Comparison of ENCODE assay signal across 14 cellular contexts in the genomic region with DNA sequence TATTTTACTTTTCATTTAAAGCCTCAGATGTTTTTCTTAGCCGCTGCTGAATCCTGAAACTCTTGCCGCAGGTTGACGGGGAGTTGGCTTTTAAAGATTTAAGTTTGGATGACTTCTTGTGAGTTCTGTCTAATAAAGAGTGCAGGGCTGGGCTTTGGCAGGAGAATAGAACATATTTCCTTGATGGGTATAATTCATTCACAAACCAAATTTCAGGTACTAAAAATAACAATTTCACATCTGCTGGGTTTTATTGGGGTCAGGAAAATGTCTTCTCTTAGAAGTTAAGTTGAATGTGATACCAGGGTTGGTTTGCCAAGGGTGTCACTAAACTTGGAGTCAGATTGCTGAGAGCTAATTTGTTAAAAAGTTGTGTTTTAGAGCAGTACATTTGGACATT. TPM values are rescaled to one million over a fixed set of nuclear protein-coding genes. Genes with fewer than 3 reads are reported as not detected.
DNase-seq lines count a peak whose midpoint lies in the region; ATAC-seq and TF ChIP-seq lines count a peak whose summit lies in the region.
"Had no signal": no experiment of that assay in that cellular context is flagged by ENCODE, and none has a peak within 500 bp of the region (broad histone marks: within the 10 kb centered on the region; RNA-seq: fewer than 3 reads in every experiment).

No MANE protein-coding gene starts in this region.

- no peaks in the 10 kb centered on the region for H3K9me3 ChIP-seq in gastroesophageal sphincter

- peaks cover 2 to 87% (median 47%) of the 10 kb centered on the region in 3 donors for H3K4me1 ChIP-seq in gastroesophageal sphincter

- peak overlapping the region in 1 of 2 donors; percentile 27 for H3K4me3 ChIP-seq in gastroesophageal sphincter
- H3K4me3 ChIP-seq: lung had no signal

- no peak for DNase-seq in activated CD4-positive, alpha-beta T cell treated with anti-CD3 and anti-CD28 coated beads for 36 hours
- no peak for DNase-seq in activated CD4-positive, alpha-beta T cell treated with anti-CD3 and anti-CD28 coated beads for 1 hour
- no peak for DNase-seq in stimulated activated effector memory CD8-positive, alpha-beta T cell treated with anti-CD3 and anti-CD28 coated beads, Interleukin-12 subunit alpha, Interleukin-12 subunit beta, amount 100 ng/mL, for 72 hours (ENCODE audit: low spot score in 2 of 2)
- DNase-seq in NCI-H1092 treated with DMSO at 0.1 percent for 48 hours (lab: John Stamatoyannopoulos, UW) (no peak), DMS53 (lab: John Stamatoyannopoulos, UW) (no peak)
- DNase-seq: brain microvascular endothelial cell; GF-D8; NCI-H1694; RPMI8226; stimulated activated CD4-positive, alpha-beta T cell treated with anti-CD3 and anti-CD28 coated beads, Interleukin-15, amount 100 ng/mL, for 24 hours had no signal

- H3K27ac Mint-ChIP-seq in activated CD4-positive, alpha-beta T cell treated with anti-CD3 and anti-CD28 coated beads for 36 hours, result peak overlapping the region; percentile 44
- H3K27ac Mint-ChIP-seq in stimulated activated effector memory CD8-positive, alpha-beta T cell treated with anti-CD3 and anti-CD28 coated beads, Interleukin-12 subunit alpha, Interleukin-12 subunit beta, amount 100 ng/mL, for 72 hours, result peak overlapping the region; percentile 50

- intact Hi-C loops in activated CD4-positive, alpha-beta T cell treated with anti-CD3 and anti-CD28 coated beads for 36 hours (cut with DNase I, micrococcal nuclease), result no loop called here

- POLR2A ChIA-PET in activated CD4-positive, alpha-beta T cell treated with anti-CD3 and anti-CD28 coated beads for 36 hours (lab: Charles Lee), result no interaction called here

- no peak for TF ChIP-seq POLR2A in gastroesophageal sphincter (IDR thresholded peaks at IDR 0.05)

- H3K4me1 Mint-ChIP-seq in activated CD4-positive, alpha-beta T cell treated with anti-CD3 and anti-CD28 coated beads for 36 hours, result peaks cover 54% of the 10 kb centered on the region
- peaks cover 39% of the 10 kb centered on the region for H3K4me1 Mint-ChIP-seq in stimulated activated effector memory CD8-positive, alpha-beta T cell treated with anti-CD3 and anti-CD28 coated beads, Interleukin-12 subunit alpha, Interleukin-12 subunit beta, amount 100 ng/mL, for 72 hours

- ATAC-seq in activated CD4-positive, alpha-beta T cell treated with anti-CD3 and anti-CD28 coated beads for 36 hours, result no peak
- no peak; the same call in 2 of the 3 replicates for ATAC-seq in SK-N-SH treated with all-trans-retinoic acid at 6 μM for 48 hours
- ATAC-seq in gastroesophageal sphincter, result no peak
- ATAC-seq in stimulated activated effector memory CD8-positive, alpha-beta T cell treated with anti-CD3 and anti-CD28 coated beads, Interleukin-12 subunit alpha, Interleukin-12 subunit beta, amount 100 ng/mL, for 72 hours, result no peak
- ATAC-seq in HG02759 (IDR thresholded peaks at IDR 0.05; ENCODE audit: unreplicated experiment), result no peak

- CTCF ChIA-PET in activated CD4-positive, alpha-beta T cell treated with anti-CD3 and anti-CD28 coated beads for 36 hours (lab: Charles Lee), result interaction anchor here (0.6 to 3.2 kb wide), 3 partner anchors 32 to 63 kb away, joined by 3 to 11 read pairs (median 5); no protein-coding TSS in a partner anchor

- H3K27ac ChIP-seq in gastroesophageal sphincter, result peak overlapping the region; percentile 40 to 78 (median 64)
- H3K27ac ChIP-seq: brain microvascular endothelial cell had no signal

- TF ChIP-seq CTCF in gastroesophageal sphincter (IDR thresholded peaks at IDR 0.05), result no peak

- H3K27me3 ChIP-seq in gastroesophageal sphincter, result no peaks in the 10 kb centered on the region
- H3K27me3 ChIP-seq: brain microvascular endothelial cell had no signal

- no peak overlapping the region for H3K4me3 Mint-ChIP-seq in activated CD4-positive, alpha-beta T cell treated with anti-CD3 and anti-CD28 coated beads for 36 hours
- H3K4me3 Mint-ChIP-seq in stimulated activated effector memory CD8-positive, alpha-beta T cell treated with anti-CD3 and anti-CD28 coated beads, Interleukin-12 subunit alpha, Interleukin-12 subunit beta, amount 100 ng/mL, for 72 hours, result peak overlapping the region; percentile 3

- peaks cover 32% of the 10 kb centered on the region for H3K36me3 Mint-ChIP-seq in activated CD4-positive, alpha-beta T cell treated with anti-CD3 and anti-CD28 coated beads for 36 hours (ENCODE audit: low read depth)
- H3K36me3 Mint-ChIP-seq in stimulated activated effector memory CD8-positive, alpha-beta T cell treated with anti-CD3 and anti-CD28 coated beads, Interleukin-12 subunit alpha, Interleukin-12 subunit beta, amount 100 ng/mL, for 72 hours, result peaks cover 98% of the 10 kb centered on the region

- no peak for TF ChIP-seq EP300 in gastroesophageal sphincter (IDR thresholded peaks at IDR 0.05)

- H3K27me3 Mint-ChIP-seq in activated CD4-positive, alpha-beta T cell treated with anti-CD3 and anti-CD28 coated beads for 36 hours, result no peaks in the 10 kb centered on the region

- no peaks in the 10 kb centered on the region for H3K9me3 Mint-ChIP-seq in activated CD4-positive, alpha-beta T cell treated with anti-CD3 and anti-CD28 coated beads for 36 hours (ENCODE audit: low read depth)
- H3K9me3 Mint-ChIP-seq in stimulated activated effector memory CD8-positive, alpha-beta T cell treated with anti-CD3 and anti-CD28 coated beads, Interleukin-12 subunit alpha, Interleukin-12 subunit beta, amount 100 ng/mL, for 72 hours, result no peaks in the 10 kb centered on the region

- H3K36me3 ChIP-seq in gastroesophageal sphincter, result peaks cover 0 to 24% of the 10 kb centered on the region in 2 donors

- WGBS in gastroesophageal sphincter (ENCODE audit: low coverage in 1 of 2), 2 donors, result 37 to 39% methylated on average over 3 of the region's 3 CpGs

TF ChIP-seq in SK-N-SH treated with all-trans-retinoic acid at 6 μM for 48 hours, 23 proteins besides CTCF, POLR2A, EP300 and RAD21:
- peak; percentile 35 for TF ChIP-seq ISL1 (CRISPR knock-in tag; IDR thresholded peaks at IDR 0.05)
- TF ChIP-seq BACH2 (CRISPR knock-in tag; IDR thresholded peaks at IDR 0.05; ENCODE audit: borderline replicate concordance), result no peak

RNA-seq across cellular contexts. Expression of a gene that starts 9.7 kb away (rescaled TPM):
- 10 to 100 TPM; 76.8 to 93.5 TPM for total RNA-seq in activated CD4-positive, alpha-beta T cell treated with anti-CD3 and anti-CD28 coated beads for 36 hours
- total RNA-seq in gastroesophageal sphincter, result 10 to 100 TPM; 68.0 to 80.5 (median 74.0) TPM

RNA-seq across cellular contexts. Expression of a gene that starts 34.0 kb away (rescaled TPM):
- total RNA-seq in activated CD4-positive, alpha-beta T cell treated with anti-CD3 and anti-CD28 coated beads for 36 hours, result not detected
- total RNA-seq in gastroesophageal sphincter, result under 1 TPM in 1 of 4 donors, not detected in 3; 0.13 TPM

RNA-seq across cellular contexts. Expression of a gene that starts 51.8 kb away (rescaled TPM):
- total RNA-seq in activated CD4-positive, alpha-beta T cell treated with anti-CD3 and anti-CD28 coated beads for 36 hours, result 100 to 1,000 TPM; 250 to 266 TPM
- total RNA-seq in gastroesophageal sphincter, result 10 to 100 TPM; 54.2 to 73.2 (median 69.6) TPM

RNA-seq across cellular contexts. Expression of a gene that starts 53.5 kb away (rescaled TPM):
- not detected for total RNA-seq in activated CD4-positive, alpha-beta T cell treated with anti-CD3 and anti-CD28 coated beads for 36 hours
- total RNA-seq in gastroesophageal sphincter, result not detected
- total RNA-seq: lung had no signal
